25 cellular contexts compared by ENCODE assay signal in genomic region chr21:46245213-46245915, GRCh38. TPM values are rescaled to one million over a fixed set of nuclear protein-coding genes. Genes with fewer than 3 reads are reported as not detected.
A peak's percentile ranks its signal among the peaks of the same experiment; 100 is the strongest.
DNase-seq lines count a peak whose midpoint lies in the region; ATAC-seq, FAIRE-seq and TF ChIP-seq lines count a peak whose summit lies in the region.
"Had no signal": no experiment of that assay in that cellular context is flagged by ENCODE, and none has a peak within 500 bp of the region (broad histone marks: within the 10 kb centered on the region; RNA-seq: fewer than 3 reads in every experiment).

No MANE protein-coding gene starts in this region.

- TF ChIP-seq EP300 in A549 (IDR thresholded peaks at IDR 0.05): no peak

- H3K79me2 ChIP-seq in HCT116 (ENCODE audit: insufficient read depth, low read length): peaks cover 7% of the 10 kb centered on the region; the same call in 1 of the 2 replicates

- intact Hi-C loops in HCT116 (cut with micrococcal nuclease): no loop called here

- H3K27ac ChIP-seq in A549: no peak overlapping the region
- H3K27ac ChIP-seq in HCT116 (ENCODE audit: low read depth, low read length): no peak overlapping the region
- H3K27ac ChIP-seq in SK-N-MC: 0 out of 2 replicates have a peak overlapping the region, but pooled peaks have one; percentile 53
- H3K27ac ChIP-seq in brain microvascular endothelial cell: no peak overlapping the region
- H3K27ac ChIP-seq: BLaER1 treated with 17β-estradiol and CSF1 and Interleukin-3, amounts not matched to agents 10 nM and 100 nM had no signal

- CTCF ChIA-PET in A549 (lab: Yijun Ruan, JAX): no interaction called here
- CTCF ChIA-PET in HCT116 (lab: Charles Lee): no interaction called here

- POLR2A ChIA-PET in A549 (lab: Yijun Ruan, JAX): no interaction called here
- POLR2A ChIA-PET in HCT116 (lab: Charles Lee): no interaction called here

- no peaks in the 10 kb centered on the region for H3K4me1 ChIP-seq in A549
- no peaks in the 10 kb centered on the region for H3K4me1 ChIP-seq in HCT116 (ENCODE audit: control insufficient read depth in 1 of 2, insufficient read depth in 2 of 2, low read length in 2 of 2)

- no peaks in the 10 kb centered on the region for H3K9me2 ChIP-seq in HCT116 (ENCODE audit: insufficient read depth)
- H3K9me2 ChIP-seq: SK-N-SH had no signal

- in situ Hi-C loops in brain microvascular endothelial cell (cut with HindIII; ENCODE audit: low pct_ligation_motif_present, low sequenced_read_pairs): no loop called here
- in situ Hi-C loops in GM13977 (cut with MboI; ENCODE audit: low pct_unique_long_range_greater_than_20kb, low sequenced_read_pairs, unreplicated experiment): no loop called here

- TF ChIP-seq RAD21 in A549 (conservative IDR thresholded peaks at IDR 0.05 in 1 of 2, IDR thresholded peaks at IDR 0.05 in 1 of 2): no peak
- no peak for TF ChIP-seq RAD21 in HCT116 (IDR thresholded peaks at IDR 0.05; ENCODE audit: low read depth)

- no peaks in the 10 kb centered on the region for H4K20me1 ChIP-seq in HCT116 (ENCODE audit: insufficient read depth)

- no peak for FAIRE-seq in A549 (lab: Jason Lieb, UNC)
- FAIRE-seq: D721Med had no signal

- TF ChIP-seq POLR2A in A549 (IDR thresholded peaks at IDR 0.05; ENCODE audit: low read length) (no peak), HCT116 (IDR thresholded peaks at IDR 0.05; ENCODE audit: borderline replicate concordance, extremely low read depth, insufficient read depth, insufficient read length) (no peak)

- peak; percentile 43 to 49; a peak in 4 of 6 replicates for ATAC-seq in A549
- ATAC-seq in HCT116: peak; percentile 60; the same call in 1 of the 2 replicates

- DNase-seq in A549 (ENCODE audit: low read depth in 1 of 2, low spot score in 1 of 2) (no peak), HCT116 (ENCODE audit: low read depth, low spot score) (no peak), SK-N-MC (ENCODE audit: low read depth, low spot score) (no peak), brain microvascular endothelial cell (no peak), H4 (ENCODE audit: low spot score) (no peak), GM13977 (ENCODE audit: low spot score) (no peak), NCI-H510A (lab: John Stamatoyannopoulos, UW) (no peak), AG08396 (ENCODE audit: low spot score) (no peak)
- DNase-seq: 8988T; CD4-positive, alpha-beta T cell; H7; Kasumi-1; NCI-H1105; NCI-H1436 treated with DMSO at 0.1 percent for 48 hours; NCI-H187 treated with DMSO at 0.1 percent for 48 hours; NCI-H2171 treated with DMSO at 0.1 percent for 48 hours; NCI-H345; NCI-H524; NCI-H82; NK-92 treated with Interleukin-12 subunit alpha and Interleukin-12 subunit beta, amount 100 ng/mL, for 24 hours; SIG-M5; SK-N-SH; SW 1271 had no signal

- H3K9me3 ChIP-seq in A549 (no peaks in the 10 kb centered on the region), HCT116 (ENCODE audit: control insufficient read depth in 1 of 2, insufficient read depth in 1 of 2, low read depth in 1 of 2, low read length in 2 of 2) (no peaks in the 10 kb centered on the region), SK-N-MC (ENCODE audit: low read depth, low read length) (no peaks in the 10 kb centered on the region)
- H3K9me3 ChIP-seq: SK-N-SH had no signal

- H3K36me3 ChIP-seq in HCT116 (ENCODE audit: control insufficient read depth in 1 of 2, insufficient read depth in 2 of 2, low read length in 2 of 2): peaks cover 65 to 72% of the 10 kb centered on the region in 2 experiments
- H3K36me3 ChIP-seq in SK-N-MC (ENCODE audit: insufficient read depth, low read length): peaks cover 93% of the 10 kb centered on the region
- peaks cover 67% of the 10 kb centered on the region for H3K36me3 ChIP-seq in brain microvascular endothelial cell (replicated peaks)

- H3K4me3 ChIP-seq in A549: no peak overlapping the region
- no peak overlapping the region for H3K4me3 ChIP-seq in HCT116 (replicated peaks in 1 of 2; ENCODE audit: low read depth in 1 of 2, low read length in 2 of 2)
- H3K4me3 ChIP-seq in SK-N-MC: no peak overlapping the region
- no peak overlapping the region for H3K4me3 ChIP-seq in brain microvascular endothelial cell (ENCODE audit: low read depth, low read length)
- H3K4me3 ChIP-seq: BLaER1 treated with 17β-estradiol and CSF1 and Interleukin-3, amounts not matched to agents 10 nM and 100 nM had no signal

- BruUV-seq in HCT116 (replicated peaks; lab: Mats Ljungman, UMichigan): no TSS peak

- RAD21 ChIA-PET in HCT116 (lab: Charles Lee; ENCODE audit: low non-redundant PET in 1 of 2, low total read pairs in 2 of 2, uncharacterized antibody in 2 of 2, unreplicated experiment in 2 of 2): no interaction called here

- H3K9ac ChIP-seq in HCT116 (ENCODE audit: low read length) (no peak overlapping the region), SK-N-MC (ENCODE audit: insufficient read length) (no peak overlapping the region)
- H3K9ac ChIP-seq: BLaER1 treated with 17β-estradiol and CSF1 and Interleukin-3, amounts not matched to agents 10 nM and 100 nM; SK-N-SH had no signal

- H3K27me3 ChIP-seq in HCT116 (ENCODE audit: insufficient read depth, low read length) (no peaks in the 10 kb centered on the region), brain microvascular endothelial cell (replicated peaks) (no peaks in the 10 kb centered on the region)
- H3K27me3 ChIP-seq: BLaER1 treated with 17β-estradiol and CSF1 and Interleukin-3, amounts not matched to agents 10 nM and 100 nM had no signal

- no peak for TF ChIP-seq CTCF in A549 (IDR thresholded peaks at IDR 0.05)
- peak in 1 of 3 experiments; percentile 14; a peak in 1 of 6 replicates for TF ChIP-seq CTCF in HCT116 (IDR thresholded peaks at IDR 0.05 in 2 of 3, conservative IDR thresholded peaks at IDR 0.05 in 1 of 3; ENCODE audit: borderline replicate concordance in 1 of 3, insufficient read depth in 1 of 3, low read depth in 2 of 3, low read length in 2 of 3)
- TF ChIP-seq CTCF in brain microvascular endothelial cell (IDR thresholded peaks at IDR 0.05; ENCODE audit: low read depth, low read length, missing control alignments): peak; percentile 16
- TF ChIP-seq CTCF in GM13977 (IDR thresholded peaks at IDR 0.05; ENCODE audit: extremely low read depth, insufficient read depth, missing control alignments): no peak

- WGBS in A549 (ENCODE audit: missing lambda C conversion rate): 59% methylated on average over 3 of the region's 3 CpGs

- no peak overlapping the region for H2AFZ ChIP-seq in HCT116 (ENCODE audit: low read depth, low read length, poor library complexity, severe bottlenecking)

- H3K4me2 ChIP-seq in A549 (no peak overlapping the region), HCT116 (ENCODE audit: low read length) (no peak overlapping the region)
- H3K4me2 ChIP-seq: BLaER1 treated with 17β-estradiol and CSF1 and Interleukin-3, amounts not matched to agents 10 nM and 100 nM; SK-N-SH had no signal

TF ChIP-seq in A549, 52 proteins besides CTCF, POLR2A, EP300 and RAD21 (continues in another document):
- TF ChIP-seq TP53 (CRISPR knock-in tag; IDR thresholded peaks at IDR 0.05) (no peak), GATA3 (IDR thresholded peaks at IDR 0.05; ENCODE audit: borderline replicate concordance) (no peak), EHF (CRISPR knock-in tag; IDR thresholded peaks at IDR 0.05) (no peak), NPAS2 (CRISPR knock-in tag; IDR thresholded peaks at IDR 0.05; ENCODE audit: borderline replicate concordance) (no peak), CHD4 (IDR thresholded peaks at IDR 0.05; ENCODE audit: borderline replicate concordance) (no peak), KDM1A (IDR thresholded peaks at IDR 0.05; ENCODE audit: low read depth) (no peak), SMC3 (IDR thresholded peaks at IDR 0.05) (no peak), MAZ (IDR thresholded peaks at IDR 0.05; ENCODE audit: borderline replicate concordance, low read depth, low read length) (no peak)

TF ChIP-seq in HCT116, 20 proteins besides CTCF, POLR2A, EP300 and RAD21 (continues in another document):
- TF ChIP-seq EZH2phosphoT487 (IDR thresholded peaks at IDR 0.05; ENCODE audit: borderline replicate concordance): no peak
- no peak for TF ChIP-seq TCF7L2 (IDR thresholded peaks at IDR 0.05; ENCODE audit: borderline replicate concordance, extremely low read depth, insufficient read depth, insufficient read length)
- TF ChIP-seq EZH2 (IDR thresholded peaks at IDR 0.05): no peak
- TF ChIP-seq POLR2AphosphoS5 (IDR thresholded peaks at IDR 0.05; ENCODE audit: low read depth, low read length): no peak
- TF ChIP-seq SIN3A (IDR thresholded peaks at IDR 0.05; ENCODE audit: low read depth): no peak
- no peak for TF ChIP-seq JUND (IDR thresholded peaks at IDR 0.05)
- no peak for TF ChIP-seq CEBPB (IDR thresholded peaks at IDR 0.05; ENCODE audit: low read depth)
- no peak for TF ChIP-seq YY1 (IDR thresholded peaks at IDR 0.05; ENCODE audit: extremely low read depth, insufficient replicate concordance, low read depth, low read length)

RNA-seq across cellular contexts. Expression of gene LSS, which starts 16.8 kb away (rescaled TPM):
- 9.5 and 13.2 TPM in 2 replicates for polyA plus RNA-seq in A549 (2011; rRNA removed)
- 14.9 and 20.4 TPM in 2 replicates for polyA plus RNA-seq in A549 (2012; cell fraction: cytosol; rRNA removed)
- 61.9 and 62.9 TPM in 2 replicates for polyA plus RNA-seq in A549 (2012; cell fraction: nucleus; rRNA removed)
- polyA plus RNA-seq in A549 (2017; fragmentation: RNase III; extraction: RNeasy Plus Mini Kit Qiagen cat#74134 plus additional on column Dnase treatment): 13.1 to 22.0 TPM (median 19.7 TPM) in 3 replicates
- polyA minus RNA-seq in A549 (2011; rRNA and poly(A)+ RNA removed): 14.6 and 15.3 TPM in 2 replicates
- 44.7 TPM for total RNA-seq in HCT116 (2021; ENCODE audit: unreplicated experiment)
- polyA plus RNA-seq in HCT116 (2012): 27.1 and 27.5 TPM in 2 replicates
- total RNA-seq in H4 (2014; rRNA removed; shearing (Covaris generic)): 27.1 and 46.4 TPM in 2 replicates

RNA-seq across cellular contexts. Expression of gene MCM3AP, which starts 40.0 kb away (rescaled TPM):
- 43.6 and 45.3 TPM in 2 replicates for polyA plus RNA-seq in A549 (2011; rRNA removed)
- polyA plus RNA-seq in A549 (2012; cell fraction: cytosol; rRNA removed): 25.1 and 29.8 TPM in 2 replicates
- 81.2 and 99.4 TPM in 2 replicates for polyA plus RNA-seq in A549 (2012; cell fraction: nucleus; rRNA removed)
- 38.2 to 42.9 TPM (median 41.2 TPM) in 3 replicates for polyA plus RNA-seq in A549 (2017; fragmentation: RNase III; extraction: RNeasy Plus Mini Kit Qiagen cat#74134 plus additional on column Dnase treatment)
- polyA minus RNA-seq in A549 (2011; rRNA and poly(A)+ RNA removed): 45.1 and 69.0 TPM in 2 replicates
- total RNA-seq in HCT116 (2021; ENCODE audit: unreplicated experiment): 88.4 TPM
- 43.3 and 43.9 TPM in 2 replicates for polyA plus RNA-seq in HCT116 (2012)
- total RNA-seq in H4 (2014; rRNA removed; shearing (Covaris generic)): 41.7 and 48.9 TPM in 2 replicates

RNA-seq across cellular contexts. Expression of gene YBEY, which starts 40.8 kb away (rescaled TPM):
- 36.6 and 45.4 TPM in 2 replicates for polyA plus RNA-seq in A549 (2011; rRNA removed)
- polyA plus RNA-seq in A549 (2012; cell fraction: cytosol; rRNA removed): 26.8 and 28.8 TPM in 2 replicates
- polyA plus RNA-seq in A549 (2012; cell fraction: nucleus; rRNA removed): 9.4 and 16.1 TPM in 2 replicates
- polyA plus RNA-seq in A549 (2017; fragmentation: RNase III; extraction: RNeasy Plus Mini Kit Qiagen cat#74134 plus additional on column Dnase treatment): 31.8 to 33.7 TPM (median 32.4 TPM) in 3 replicates
- 10.0 and 10.5 TPM in 2 replicates for polyA minus RNA-seq in A549 (2011; rRNA and poly(A)+ RNA removed)
- total RNA-seq in HCT116 (2021; ENCODE audit: unreplicated experiment): 31.5 TPM
- polyA plus RNA-seq in HCT116 (2012): 22.1 and 28.9 TPM in 2 replicates
- 38.2 and 42.9 TPM in 2 replicates for total RNA-seq in H4 (2014; rRNA removed; shearing (Covaris generic))
